Comparison of ENCODE assay signal across 9 cellular contexts in genomic region chr17:29115906-29116651, GRCh38.
DNase-seq lines count a peak whose midpoint lies in the region; ATAC-seq, FAIRE-seq and TF ChIP-seq lines count a peak whose summit lies in the region.
"Had no signal": no experiment of that assay in that cellular context is flagged by ENCODE, and none has a peak within 500 bp of the region (broad histone marks: within the 10 kb centered on the region; RNA-seq: fewer than 3 reads in every experiment).

No MANE protein-coding gene starts in this region.

- intact Hi-C loops in endothelial cell of umbilical vein (cut with micrococcal nuclease) = no loop called here

- no peak overlapping the region for H3K4me3 ChIP-seq in endothelial cell of umbilical vein (replicated peaks in 1 of 3; ENCODE audit: insufficient read depth in 1 of 3, low read depth in 1 of 3, low read length in 3 of 3)

- no peak for TF ChIP-seq POLR2A in endothelial cell of umbilical vein (IDR thresholded peaks at IDR 0.05; ENCODE audit: low read depth, low read length)

- peak overlapping the region; percentile 5 for H3K27ac Mint-ChIP-seq in progenitor cell of endocrine pancreas
- H3K27ac Mint-ChIP-seq: activated naive CD8-positive, alpha-beta T cell had no signal

- peaks cover 0 to 8% of the 10 kb centered on the region in 2 experiments for H3K36me3 ChIP-seq in endothelial cell of umbilical vein (ENCODE audit: control insufficient read depth in 2 of 2, extremely low read depth in 1 of 2, insufficient read depth in 2 of 2, low read length in 2 of 2)

- no peaks in the 10 kb centered on the region for H3K9me1 ChIP-seq in endothelial cell of umbilical vein (replicated peaks; ENCODE audit: control insufficient read depth, extremely low read depth, insufficient read depth, low read length)

- no peak overlapping the region for H3K4me2 ChIP-seq in endothelial cell of umbilical vein (ENCODE audit: insufficient read depth, low read length)

- no peak overlapping the region for H3K27ac ChIP-seq in endothelial cell of umbilical vein (ENCODE audit: insufficient read depth, low read depth, low read length)

- ATAC-seq in GM18861 (IDR thresholded peaks at IDR 0.05; ENCODE audit: unreplicated experiment) = no peak

- dilution Hi-C loops in endothelial cell of umbilical vein (cut with MboI; ENCODE audit: extremely low pct_ligation_motif_present, low sequenced_read_pairs) = no loop called here

- peak; percentile 17 for DNase-seq in activated gamma-delta T cell treated with Interleukin-2 at 50 U/mL for 16 hours
- no peak for DNase-seq in activated gamma-delta T cell (lab: John Stamatoyannopoulos, UW)
- peak; percentile 9 for DNase-seq in NCI-H2029 treated with DMSO at 0.1 percent for 48 hours (lab: John Stamatoyannopoulos, UW)
- peak; percentile 37 for DNase-seq in activated CD4-positive, CD25-positive, alpha-beta regulatory T cell treated with anti-CD3 and anti-CD28 coated beads, Interleukin-2, amount 50 U/mL, for 72 hours
- DNase-seq in endothelial cell of umbilical vein (ENCODE audit: low read depth, low spot score) = peak; percentile 35
- no peak for DNase-seq in progenitor cell of endocrine pancreas (ENCODE audit: low spot score, unreplicated experiment)
- DNase-seq in NCI-H446 treated with DMSO at 0.1 percent for 48 hours (lab: John Stamatoyannopoulos, UW) = no peak

- H3K4me1 ChIP-seq in endothelial cell of umbilical vein (ENCODE audit: control insufficient read depth, extremely low read depth, insufficient read depth, low read length) = no peaks in the 10 kb centered on the region

- H3K9me3 Mint-ChIP-seq in progenitor cell of endocrine pancreas (ENCODE audit: low read depth) = no peaks in the 10 kb centered on the region

- no peaks in the 10 kb centered on the region for H4K20me1 ChIP-seq in endothelial cell of umbilical vein (replicated peaks; ENCODE audit: control insufficient read depth, extremely low read depth, insufficient read depth, low read length)

- peaks cover 6% of the 10 kb centered on the region for H3K4me1 Mint-ChIP-seq in progenitor cell of endocrine pancreas (ENCODE audit: low read depth)

- TF ChIP-seq CTCF in endothelial cell of umbilical vein (IDR thresholded peaks at IDR 0.05; ENCODE audit: extremely low read depth in 1 of 2, insufficient read depth in 1 of 2, low read depth in 1 of 2, low read length in 2 of 2) (peak; percentile 43 to 64), progenitor cell of endocrine pancreas (IDR thresholded peaks at IDR 0.05; ENCODE audit: unreplicated experiment) (peak; percentile 55)

- no peak overlapping the region for H3K4me3 Mint-ChIP-seq in progenitor cell of endocrine pancreas (ENCODE audit: low read depth)
- H3K4me3 Mint-ChIP-seq: activated naive CD8-positive, alpha-beta T cell had no signal

- POLR2A ChIA-PET in endothelial cell of umbilical vein (lab: Charles Lee) = no interaction called here

- H3K27me3 Mint-ChIP-seq in progenitor cell of endocrine pancreas = no peaks in the 10 kb centered on the region
- H3K27me3 Mint-ChIP-seq: activated naive CD8-positive, alpha-beta T cell had no signal

- CTCF ChIA-PET in endothelial cell of umbilical vein (lab: Charles Lee) = interaction anchor here (0.6 to 15.8 kb wide), 39 partner anchors 8 to 469 kb away, joined by 3 to 1079 read pairs (median 10); partner anchors contain the start of genes MYO18A, SEZ6 and TLCD1

- peak; percentile 76 for FAIRE-seq in endothelial cell of umbilical vein (lab: Jason Lieb, UNC)

- H2AFZ ChIP-seq in endothelial cell of umbilical vein (ENCODE audit: low read depth, low read length) = no peak overlapping the region

- peaks cover 3% of the 10 kb centered on the region for H3K36me3 Mint-ChIP-seq in progenitor cell of endocrine pancreas (ENCODE audit: insufficient read depth)

- no peak overlapping the region for H3K9ac ChIP-seq in endothelial cell of umbilical vein (replicated peaks; ENCODE audit: extremely low read depth, insufficient read depth, low read length)

- H3K79me2 ChIP-seq in endothelial cell of umbilical vein (ENCODE audit: control insufficient read depth, insufficient read depth, low read length) = no peaks in the 10 kb centered on the region

- no TSS peak for BruUV-seq in endothelial cell of umbilical vein (replicated peaks; lab: Mats Ljungman, UMichigan)

- no peaks in the 10 kb centered on the region for H3K27me3 ChIP-seq in endothelial cell of umbilical vein (ENCODE audit: control insufficient read depth in 2 of 2, insufficient read depth in 2 of 2, low read length in 2 of 2)

- H3K9me3 ChIP-seq in endothelial cell of umbilical vein (replicated peaks; ENCODE audit: control insufficient read depth, insufficient read depth, low read length) = no peaks in the 10 kb centered on the region

TF ChIP-seq in endothelial cell of umbilical vein, 7 proteins besides CTCF, POLR2A, EP300 and RAD21:
- TF ChIP-seq MAX (IDR thresholded peaks at IDR 0.05; ENCODE audit: insufficient read depth, insufficient read length) = no peak
- TF ChIP-seq GATA2 (IDR thresholded peaks at IDR 0.05; ENCODE audit: insufficient read depth, insufficient read length, low read depth, low read length) = no peak
- no peak for TF ChIP-seq POLR2AphosphoS5 (IDR thresholded peaks at IDR 0.05; ENCODE audit: insufficient read depth, low read depth, low read length)
- TF ChIP-seq EZH2 (IDR thresholded peaks at IDR 0.05; ENCODE audit: borderline replicate concordance, low read depth, low read length, severe bottlenecking) = no peak
- TF ChIP-seq MYC (IDR thresholded peaks at IDR 0.05; ENCODE audit: low read depth, low read length) = no peak
- no peak for TF ChIP-seq JUN (IDR thresholded peaks at IDR 0.05; ENCODE audit: borderline replicate concordance, insufficient read depth, insufficient read length, low read depth)
- TF ChIP-seq FOS (IDR thresholded peaks at IDR 0.05; ENCODE audit: borderline replicate concordance, insufficient read depth, low read length) = no peak

Comparison
In these comparisons a context has a peak if more than half of its experiments do, and no peak if none do; other contexts are left out.
1. DNase-seq: peak in activated gamma-delta T cell treated with Interleukin-2 at 50 U/mL for 16 hours (single experiment), NCI-H2029 treated with DMSO at 0.1 percent for 48 hours (single experiment), activated CD4-positive, CD25-positive, alpha-beta regulatory T cell treated with anti-CD3 and anti-CD28 coated beads, Interleukin-2, amount 50 U/mL, for 72 hours (single experiment) and endothelial cell of umbilical vein (single experiment); none in activated gamma-delta T cell (single experiment), progenitor cell of endocrine pancreas (single experiment) and NCI-H446 treated with DMSO at 0.1 percent for 48 hours (single experiment).